Comparison of ENCODE assay signal across 8 cellular contexts in the genomic region with DNA sequence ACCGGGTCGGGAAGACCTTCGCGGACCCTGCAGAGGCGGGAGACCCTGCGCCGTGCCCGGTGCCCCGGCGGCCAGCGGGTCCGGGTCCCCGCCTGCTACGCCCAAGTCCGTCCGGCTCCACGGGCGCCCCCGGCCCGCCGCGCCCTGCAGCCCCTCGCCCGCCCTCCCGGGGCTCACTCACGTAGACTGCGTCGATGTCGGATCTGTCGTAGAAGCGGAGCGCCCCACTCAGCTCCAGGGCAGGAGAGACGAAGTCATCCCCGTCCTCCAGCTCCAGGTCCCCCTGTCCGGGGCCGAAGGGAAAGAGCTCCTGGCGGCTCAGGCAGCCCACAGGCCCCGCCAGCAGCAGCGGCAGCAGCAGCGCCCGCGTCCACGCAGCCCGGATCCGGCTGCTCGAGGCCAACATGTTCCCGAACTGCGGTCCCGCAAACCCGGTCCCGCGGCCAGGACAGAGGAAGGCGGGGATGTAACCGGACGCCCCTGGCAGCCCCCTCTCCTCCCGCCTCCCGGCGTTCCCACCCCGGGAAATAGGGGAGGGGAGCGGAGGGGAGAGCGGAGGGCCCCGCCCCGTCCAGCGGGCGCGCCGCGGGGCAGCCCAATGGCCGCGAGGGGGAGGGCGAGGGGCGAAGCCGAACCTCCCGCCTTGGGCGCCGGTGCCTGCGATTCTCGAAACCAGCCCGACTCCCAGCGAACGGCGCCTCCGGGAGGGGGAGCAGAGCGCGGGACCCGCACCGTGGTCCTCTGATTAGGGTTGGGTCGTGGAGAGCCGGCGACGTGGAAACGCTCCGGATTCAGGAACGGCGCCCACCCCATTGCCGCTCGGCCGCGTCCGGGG. TPM values are rescaled to one million over a fixed set of nuclear protein-coding genes. Genes with fewer than 3 reads are reported as not detected.
DNase-seq lines count a peak whose midpoint lies in the region; ATAC-seq and TF ChIP-seq lines count a peak whose summit lies in the region.

A gene with protein sequence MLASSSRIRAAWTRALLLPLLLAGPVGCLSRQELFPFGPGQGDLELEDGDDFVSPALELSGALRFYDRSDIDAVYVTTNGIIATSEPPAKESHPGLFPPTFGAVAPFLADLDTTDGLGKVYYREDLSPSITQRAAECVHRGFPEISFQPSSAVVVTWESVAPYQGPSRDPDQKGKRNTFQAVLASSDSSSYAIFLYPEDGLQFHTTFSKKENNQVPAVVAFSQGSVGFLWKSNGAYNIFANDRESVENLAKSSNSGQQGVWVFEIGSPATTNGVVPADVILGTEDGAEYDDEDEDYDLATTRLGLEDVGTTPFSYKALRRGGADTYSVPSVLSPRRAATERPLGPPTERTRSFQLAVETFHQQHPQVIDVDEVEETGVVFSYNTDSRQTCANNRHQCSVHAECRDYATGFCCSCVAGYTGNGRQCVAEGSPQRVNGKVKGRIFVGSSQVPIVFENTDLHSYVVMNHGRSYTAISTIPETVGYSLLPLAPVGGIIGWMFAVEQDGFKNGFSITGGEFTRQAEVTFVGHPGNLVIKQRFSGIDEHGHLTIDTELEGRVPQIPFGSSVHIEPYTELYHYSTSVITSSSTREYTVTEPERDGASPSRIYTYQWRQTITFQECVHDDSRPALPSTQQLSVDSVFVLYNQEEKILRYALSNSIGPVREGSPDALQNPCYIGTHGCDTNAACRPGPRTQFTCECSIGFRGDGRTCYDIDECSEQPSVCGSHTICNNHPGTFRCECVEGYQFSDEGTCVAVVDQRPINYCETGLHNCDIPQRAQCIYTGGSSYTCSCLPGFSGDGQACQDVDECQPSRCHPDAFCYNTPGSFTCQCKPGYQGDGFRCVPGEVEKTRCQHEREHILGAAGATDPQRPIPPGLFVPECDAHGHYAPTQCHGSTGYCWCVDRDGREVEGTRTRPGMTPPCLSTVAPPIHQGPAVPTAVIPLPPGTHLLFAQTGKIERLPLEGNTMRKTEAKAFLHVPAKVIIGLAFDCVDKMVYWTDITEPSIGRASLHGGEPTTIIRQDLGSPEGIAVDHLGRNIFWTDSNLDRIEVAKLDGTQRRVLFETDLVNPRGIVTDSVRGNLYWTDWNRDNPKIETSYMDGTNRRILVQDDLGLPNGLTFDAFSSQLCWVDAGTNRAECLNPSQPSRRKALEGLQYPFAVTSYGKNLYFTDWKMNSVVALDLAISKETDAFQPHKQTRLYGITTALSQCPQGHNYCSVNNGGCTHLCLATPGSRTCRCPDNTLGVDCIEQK (minus strand): TSS at position 417 of the 835 bp plus-strand sequence. CDS start 11 bp downstream, at position 406.

- H3K9me3 ChIP-seq in gastrocnemius medialis: no peaks in the 10 kb centered on the region

- H3K36me3 Mint-ChIP-seq in T-helper 1 cell treated with Interleukin-12 subunit alpha and Interleukin-12 subunit beta and Interleukin-4 antibody, amounts not matched to agents 30 μg/mL and 1 μg/mL, for 36 hours (ENCODE audit: low read depth): peaks cover 1% of the 10 kb centered on the region

- no peak within 1 kb of the TSS for H3K27ac Mint-ChIP-seq in T-helper 1 cell treated with Interleukin-12 subunit alpha and Interleukin-12 subunit beta and Interleukin-4 antibody, amounts not matched to agents 30 μg/mL and 1 μg/mL, for 36 hours

- peak within 1 kb of the TSS; percentile 57 to 74 (median 68) for H3K4me3 ChIP-seq in gastrocnemius medialis

- TF ChIP-seq POLR2A in gastrocnemius medialis (IDR thresholded peaks at IDR 0.05): peak; percentile 64 to 85

- no peaks in the 10 kb centered on the region for H3K36me3 ChIP-seq in gastrocnemius medialis

- intact Hi-C loops in gastrocnemius medialis (cut with DNase I; ENCODE audit: low total_unique reads): loop anchor here (5.0 to 10.0 kb wide), 3 partner anchors 48 to 560 kb away; a partner anchor contains a TSS

- peaks cover 22% of the 10 kb centered on the region for H3K4me1 Mint-ChIP-seq in T-helper 1 cell treated with Interleukin-12 subunit alpha and Interleukin-12 subunit beta and Interleukin-4 antibody, amounts not matched to agents 30 μg/mL and 1 μg/mL, for 36 hours (ENCODE audit: low read depth)

- H3K4me3 Mint-ChIP-seq in T-helper 1 cell treated with Interleukin-12 subunit alpha and Interleukin-12 subunit beta and Interleukin-4 antibody, amounts not matched to agents 30 μg/mL and 1 μg/mL, for 36 hours: peak within 1 kb of the TSS; percentile 59

- peak within 1 kb of the TSS; percentile 72 to 86 (median 86) for H3K27ac ChIP-seq in gastrocnemius medialis

- in situ Hi-C loops in gastrocnemius medialis (cut with MboI; ENCODE audit: low sequenced_read_pairs in 4 of 4): no loop called here

- peaks cover 67% of the 10 kb centered on the region for H3K27me3 Mint-ChIP-seq in T-helper 1 cell treated with Interleukin-12 subunit alpha and Interleukin-12 subunit beta and Interleukin-4 antibody, amounts not matched to agents 30 μg/mL and 1 μg/mL, for 36 hours (ENCODE audit: low read depth)

- peak in 4 of 5 experiments; percentile 26 to 36 (median 30) for TF ChIP-seq CTCF in gastrocnemius medialis (IDR thresholded peaks at IDR 0.05 in 4 of 5, conservative IDR thresholded peaks at IDR 0.05 in 1 of 5)

- H3K4me1 ChIP-seq in gastrocnemius medialis: no peaks in the 10 kb centered on the region

- ATAC-seq in HG02973 (IDR thresholded peaks at IDR 0.05; ENCODE audit: unreplicated experiment) (peak; percentile 34), gastrocnemius medialis (peak; percentile 64 to 70), GM18520 (IDR thresholded peaks at IDR 0.05; ENCODE audit: unreplicated experiment) (no peak)

- peaks cover 16 to 33% (median 18%) of the 10 kb centered on the region in 3 donors for H3K27me3 ChIP-seq in gastrocnemius medialis

- H3K9me3 Mint-ChIP-seq in T-helper 1 cell treated with Interleukin-12 subunit alpha and Interleukin-12 subunit beta and Interleukin-4 antibody, amounts not matched to agents 30 μg/mL and 1 μg/mL, for 36 hours: no peaks in the 10 kb centered on the region

- DNase-seq in GM04503 (ENCODE audit: low read depth) (peak; percentile 30), iPS-NIHi11 (ENCODE audit: low spot score) (peak; percentile 95), gastrocnemius medialis (peak; percentile 58 to 78), RKO (ENCODE audit: low spot score) (no peak)
- DNase-seq in central memory CD4-positive, alpha-beta T cell: peak; percentile 10

RNA-seq across cellular contexts. Expression of the gene that starts here (rescaled TPM):
- total RNA-seq in gastrocnemius medialis: 10 to 100 TPM; 33.7 to 79.0 (median 51.7) TPM
